In the genomic region with DNA sequence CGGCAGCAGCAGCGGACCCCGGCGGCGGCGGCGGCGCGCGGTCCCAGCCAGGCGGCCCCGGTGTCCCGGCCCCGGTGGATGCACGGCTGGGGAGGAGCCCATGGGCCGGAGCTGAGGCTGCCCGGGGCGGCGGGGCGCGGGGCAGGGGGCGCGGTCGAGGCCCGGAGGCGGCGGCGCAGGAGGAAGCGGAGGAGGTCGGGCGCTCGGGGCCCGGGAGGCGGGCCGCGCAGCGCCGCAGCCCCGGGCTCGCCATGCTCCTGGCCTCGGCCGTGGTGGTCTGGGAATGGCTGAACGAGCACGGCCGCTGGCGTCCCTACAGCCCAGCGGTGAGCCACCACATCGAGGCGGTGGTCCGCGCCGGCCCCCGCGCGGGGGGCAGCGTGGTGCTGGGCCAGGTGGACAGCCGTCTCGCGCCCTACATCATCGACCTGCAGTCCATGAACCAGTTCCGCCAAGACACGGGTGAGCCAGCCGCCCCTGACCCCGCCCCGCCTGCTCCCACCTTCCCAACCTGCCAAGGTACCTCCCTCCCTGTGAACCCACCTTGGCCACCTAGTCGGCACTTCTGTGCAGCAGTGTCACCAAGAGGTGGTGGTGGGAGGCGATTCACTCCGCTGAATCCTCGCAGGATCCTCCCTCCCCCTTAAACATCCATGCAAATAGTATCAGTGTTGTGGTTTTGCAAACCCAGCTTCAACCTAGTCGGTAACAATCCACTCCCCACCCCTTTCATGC, we compare ENCODE assay signal across 8 cellular contexts. TPM values are rescaled to one million over a fixed set of nuclear protein-coding genes. Genes with fewer than 3 reads are reported as not detected.
A peak's percentile ranks its signal among the peaks of the same experiment; 100 is the strongest.
DNase-seq lines count a peak whose midpoint lies in the region; ATAC-seq and TF ChIP-seq lines count a peak whose summit lies in the region.

No MANE protein-coding gene starts in this region.

- H3K27me3 ChIP-seq in gastrocnemius medialis, result peaks cover 4 to 14% (median 14%) of the 10 kb centered on the region in 3 donors

- ATAC-seq in GM21717 (IDR thresholded peaks at IDR 0.05; ENCODE audit: unreplicated experiment), result peak; percentile 37
- peak; percentile 25 for ATAC-seq in left ventricle myocardium superior
- ATAC-seq in gastrocnemius medialis, result peak in 1 of 2 donors; percentile 14

- TF ChIP-seq POLR2A in gastrocnemius medialis (IDR thresholded peaks at IDR 0.05), result no peak

- intact Hi-C loops in left ventricle myocardium superior (cut with micrococcal nuclease), result loop anchor here (5.0 to 10.0 kb wide), 2 partner anchors 35 to 112 kb away; no protein-coding TSS in a partner anchor
- intact Hi-C loops in gastrocnemius medialis (cut with DNase I; ENCODE audit: low total_unique reads), result loop anchor here (10.0 kb wide), 1 partner anchor 512 kb away; no protein-coding TSS in a partner anchor

- no peaks in the 10 kb centered on the region for H3K36me3 ChIP-seq in gastrocnemius medialis

- H3K4me1 ChIP-seq in gastrocnemius medialis, result peaks cover 0 to 8% of the 10 kb centered on the region in 2 donors

- peak; percentile 74 for DNase-seq in GM13977 (ENCODE audit: low spot score)
- DNase-seq in KBM-7, result peak; percentile 48
- DNase-seq in activated naive CD4-positive, alpha-beta T cell treated with anti-CD3 and anti-CD28 coated beads, Interleukin-2, amount 50 U/mL, for 16 hours, result peak; percentile 33
- no peak for DNase-seq in left ventricle myocardium superior
- DNase-seq in gastrocnemius medialis, result no peak
- DNase-seq in NCI-H774 (lab: John Stamatoyannopoulos, UW), result no peak
- DNase-seq in DMS153 treated with DMSO at 0.1 percent for 48 hours (lab: John Stamatoyannopoulos, UW; ENCODE audit: unreplicated experiment), result no peak

- in situ Hi-C loops in GM13977 (cut with MboI; ENCODE audit: low pct_unique_long_range_greater_than_20kb, low sequenced_read_pairs, unreplicated experiment), result loop anchor here (5.0 kb wide), 1 partner anchor 260 kb away; no protein-coding TSS in a partner anchor
- in situ Hi-C loops in KBM-7 (cut with MboI; ENCODE audit: low pct_unique_long_range_greater_than_20kb, low sequenced_read_pairs), result no loop called here
- in situ Hi-C loops in gastrocnemius medialis (cut with MboI; ENCODE audit: low sequenced_read_pairs in 4 of 4), result loop anchor here in 2 of 4 donors (5.0 to 25.0 kb wide), 2 partner anchors 35 to 510 kb away; no protein-coding TSS in a partner anchor

- peak overlapping the region; percentile 52 to 89 (median 62) for H3K4me3 ChIP-seq in gastrocnemius medialis

- no peaks in the 10 kb centered on the region for H3K9me3 ChIP-seq in gastrocnemius medialis

- no peak for TF ChIP-seq CTCF in GM13977 (IDR thresholded peaks at IDR 0.05; ENCODE audit: extremely low read depth, insufficient read depth, missing control alignments)
- no peak for TF ChIP-seq CTCF in gastrocnemius medialis (IDR thresholded peaks at IDR 0.05 in 4 of 5, conservative IDR thresholded peaks at IDR 0.05 in 1 of 5)

- peak overlapping the region in 3 of 4 donors; percentile 4 to 27 (median 18) for H3K27ac ChIP-seq in gastrocnemius medialis

RNA-seq across cellular contexts. Expression of a gene that starts 0.6 kb away (rescaled TPM):
- total RNA-seq in left ventricle myocardium superior, result 2.6 TPM
- under 1 TPM; 0.15 to 0.91 (median 0.47) TPM for total RNA-seq in gastrocnemius medialis

RNA-seq across cellular contexts. Expression of a gene that starts 29.9 kb away (rescaled TPM):
- 8.4 TPM for total RNA-seq in left ventricle myocardium superior
- 1 to 10 TPM; 2.0 to 7.0 (median 3.7) TPM for total RNA-seq in gastrocnemius medialis

RNA-seq across cellular contexts. Expression of a gene that starts 40.2 kb away (rescaled TPM):
- total RNA-seq in left ventricle myocardium superior (13.6 TPM), gastrocnemius medialis (1 to 10 TPM; 1.9 to 7.0 (median 2.6) TPM)

Comparison
In these comparisons a context has a peak if more than half of its experiments do, and no peak if none do; other contexts are left out.
1. DNase-seq: peak in GM13977 (single experiment), KBM-7 (single experiment) and activated naive CD4-positive, alpha-beta T cell treated with anti-CD3 and anti-CD28 coated beads, Interleukin-2, amount 50 U/mL, for 16 hours (single experiment); none in left ventricle myocardium superior (single experiment), gastrocnemius medialis (0 of 2), NCI-H774 (single experiment) and DMS153 treated with DMSO at 0.1 percent for 48 hours (single experiment).